ENCODE assay signal across 8 cellular contexts in the genomic region with DNA sequence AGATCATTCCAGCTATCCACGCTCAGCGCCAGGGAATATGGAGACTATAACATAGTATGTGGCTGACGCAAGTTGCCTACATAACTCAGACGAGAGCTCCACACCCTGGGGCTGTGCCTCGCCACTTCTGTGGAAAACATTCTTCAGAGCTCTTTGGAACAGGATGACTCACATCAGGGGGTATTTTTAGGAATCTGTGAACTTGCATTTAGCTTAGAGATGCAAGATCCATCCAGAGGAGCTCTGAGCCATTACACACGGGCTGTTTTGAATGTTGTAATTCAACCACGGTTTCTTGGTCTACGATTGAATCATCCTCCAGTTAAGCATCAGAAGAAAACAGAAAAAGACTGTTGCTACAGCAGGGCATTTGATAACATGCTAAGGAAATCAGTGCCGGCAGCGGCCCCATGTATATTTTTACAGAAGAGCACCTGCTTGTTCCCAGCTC.
DNase-seq lines count a peak whose midpoint lies in the region; ATAC-seq and TF ChIP-seq lines count a peak whose summit lies in the region.

No MANE protein-coding gene starts in this region.

- in situ Hi-C loops in astrocyte of the cerebellum (cut with HindIII; ENCODE audit: low sequenced_read_pairs) = no loop called here

- H3K4me1 Mint-ChIP-seq in activated naive CD4-positive, alpha-beta T cell treated with anti-CD3 and anti-CD28 coated beads for 36 hours (ENCODE audit: low read depth) = peaks cover 17% of the 10 kb centered on the region
- no peaks in the 10 kb centered on the region for H3K4me1 Mint-ChIP-seq in activated naive CD4-positive, alpha-beta T cell treated with anti-CD3 and anti-CD28 coated beads, Interleukin-2, amount 10 ng/mL, durations not matched to agents 7 days and 5 days
- no peaks in the 10 kb centered on the region for H3K4me1 Mint-ChIP-seq in stimulated activated memory B cell treated with anti-CD40 and anti-IgM and Interleukin-4, amounts not matched to agents 10 μg/mL and 1 μg/mL and 100 μg/mL, for 72 hours

- intact Hi-C loops in activated naive CD4-positive, alpha-beta T cell treated with anti-CD3 and anti-CD28 coated beads for 36 hours (cut with micrococcal nuclease) = no loop called here

- peak; percentile 47 for ATAC-seq in stimulated activated memory B cell treated with anti-CD40 and anti-IgM and Interleukin-4, amounts not matched to agents 10 μg/mL and 1 μg/mL and 100 μg/mL, for 72 hours

- DNase-seq in activated naive CD4-positive, alpha-beta T cell treated with anti-CD3 and anti-CD28 coated beads for 36 hours = peak; percentile 32
- DNase-seq in activated naive CD4-positive, alpha-beta T cell treated with anti-CD3 and anti-CD28 coated beads, Interleukin-2, amount 10 ng/mL, durations not matched to agents 7 days and 5 days = no peak
- DNase-seq in astrocyte of the cerebellum (ENCODE audit: low read depth) (peak; percentile 95), kidney tubule cell (ENCODE audit: low spot score) (peak; percentile 94), SHP77 (lab: John Stamatoyannopoulos, UW) (no peak), NCI-H2196 (lab: John Stamatoyannopoulos, UW; ENCODE audit: unreplicated experiment) (no peak), GM10248 (ENCODE audit: extremely low spot score) (no peak)

- POLR2A ChIA-PET in GM10248 (lab: Yijun Ruan, JAX) = no interaction called here

- no peaks in the 10 kb centered on the region for H3K36me3 Mint-ChIP-seq in activated naive CD4-positive, alpha-beta T cell treated with anti-CD3 and anti-CD28 coated beads for 36 hours (ENCODE audit: low read depth)
- no peaks in the 10 kb centered on the region for H3K36me3 Mint-ChIP-seq in activated naive CD4-positive, alpha-beta T cell treated with anti-CD3 and anti-CD28 coated beads, Interleukin-2, amount 10 ng/mL, durations not matched to agents 7 days and 5 days
- H3K36me3 Mint-ChIP-seq in stimulated activated memory B cell treated with anti-CD40 and anti-IgM and Interleukin-4, amounts not matched to agents 10 μg/mL and 1 μg/mL and 100 μg/mL, for 72 hours = no peaks in the 10 kb centered on the region

- no peaks in the 10 kb centered on the region for H3K9me3 Mint-ChIP-seq in activated naive CD4-positive, alpha-beta T cell treated with anti-CD3 and anti-CD28 coated beads for 36 hours
- H3K9me3 Mint-ChIP-seq in activated naive CD4-positive, alpha-beta T cell treated with anti-CD3 and anti-CD28 coated beads, Interleukin-2, amount 10 ng/mL, durations not matched to agents 7 days and 5 days = no peaks in the 10 kb centered on the region
- H3K9me3 Mint-ChIP-seq in stimulated activated memory B cell treated with anti-CD40 and anti-IgM and Interleukin-4, amounts not matched to agents 10 μg/mL and 1 μg/mL and 100 μg/mL, for 72 hours = peaks cover 13% of the 10 kb centered on the region

- no peak overlapping the region for H3K4me3 Mint-ChIP-seq in activated naive CD4-positive, alpha-beta T cell treated with anti-CD3 and anti-CD28 coated beads for 36 hours
- no peak overlapping the region for H3K4me3 Mint-ChIP-seq in activated naive CD4-positive, alpha-beta T cell treated with anti-CD3 and anti-CD28 coated beads, Interleukin-2, amount 10 ng/mL, durations not matched to agents 7 days and 5 days
- no peak overlapping the region for H3K4me3 Mint-ChIP-seq in stimulated activated memory B cell treated with anti-CD40 and anti-IgM and Interleukin-4, amounts not matched to agents 10 μg/mL and 1 μg/mL and 100 μg/mL, for 72 hours

- no peak overlapping the region for H3K27ac Mint-ChIP-seq in activated naive CD4-positive, alpha-beta T cell treated with anti-CD3 and anti-CD28 coated beads for 36 hours
- H3K27ac Mint-ChIP-seq in activated naive CD4-positive, alpha-beta T cell treated with anti-CD3 and anti-CD28 coated beads, Interleukin-2, amount 10 ng/mL, durations not matched to agents 7 days and 5 days = no peak overlapping the region
- no peak overlapping the region for H3K27ac Mint-ChIP-seq in stimulated activated memory B cell treated with anti-CD40 and anti-IgM and Interleukin-4, amounts not matched to agents 10 μg/mL and 1 μg/mL and 100 μg/mL, for 72 hours

- CTCF ChIA-PET in activated naive CD4-positive, alpha-beta T cell treated with anti-CD3 and anti-CD28 coated beads for 36 hours (lab: Charles Lee) = no interaction called here
- CTCF ChIA-PET in activated naive CD4-positive, alpha-beta T cell treated with anti-CD3 and anti-CD28 coated beads, Interleukin-2, amount 10 ng/mL, durations not matched to agents 7 days and 5 days (lab: Charles Lee) = interaction anchor here (1.2 kb wide), 1 partner anchor 13 kb away, joined by 4 read pairs; no protein-coding TSS in a partner anchor
- CTCF ChIA-PET in GM10248 (lab: Yijun Ruan, JAX) = interaction anchor here (1.1 kb wide), 2 partner anchors 12 to 75 kb away, joined by 3 read pairs; no protein-coding TSS in a partner anchor

- TF ChIP-seq CTCF in astrocyte of the cerebellum (IDR thresholded peaks at IDR 0.05; ENCODE audit: low read depth, low read length, missing control alignments) (peak; percentile 21), GM10248 (IDR thresholded peaks at IDR 0.05; ENCODE audit: control extremely low read depth, extremely low read depth, low read depth, missing control alignments) (no peak)

- H3K4me3 ChIP-seq in astrocyte of the cerebellum (ENCODE audit: low read depth, low read length) = no peak overlapping the region

- H3K27me3 Mint-ChIP-seq in activated naive CD4-positive, alpha-beta T cell treated with anti-CD3 and anti-CD28 coated beads for 36 hours (ENCODE audit: low read depth) = peaks cover 2% of the 10 kb centered on the region
- no peaks in the 10 kb centered on the region for H3K27me3 Mint-ChIP-seq in activated naive CD4-positive, alpha-beta T cell treated with anti-CD3 and anti-CD28 coated beads, Interleukin-2, amount 10 ng/mL, durations not matched to agents 7 days and 5 days
- peaks cover 18% of the 10 kb centered on the region for H3K27me3 Mint-ChIP-seq in stimulated activated memory B cell treated with anti-CD40 and anti-IgM and Interleukin-4, amounts not matched to agents 10 μg/mL and 1 μg/mL and 100 μg/mL, for 72 hours

Comparison
In these comparisons a context has a peak if more than half of its experiments do, and no peak if none do; other contexts are left out.
1. DNase-seq: peak in activated naive CD4-positive, alpha-beta T cell treated with anti-CD3 and anti-CD28 coated beads for 36 hours (single experiment), astrocyte of the cerebellum (single experiment) and kidney tubule cell (single experiment); none in activated naive CD4-positive, alpha-beta T cell treated with anti-CD3 and anti-CD28 coated beads, Interleukin-2, amount 10 ng/mL, durations not matched to agents 7 days and 5 days (single experiment), SHP77 (0 of 2), NCI-H2196 (single experiment) and GM10248 (single experiment).